In genomic region chr18:48776641-48777025, GRCh38 we compare ENCODE assay signal across 17 cellular contexts.
DNase-seq lines count a peak whose midpoint lies in the region; ATAC-seq and TF ChIP-seq lines count a peak whose summit lies in the region.
"Had no signal": no experiment of that assay in that cellular context is flagged by ENCODE, and none has a peak within 500 bp of the region (broad histone marks: within the 10 kb centered on the region; RNA-seq: fewer than 3 reads in every experiment).

No MANE protein-coding gene starts in this region.

- TF ChIP-seq CTCF in GM23338 (conservative IDR thresholded peaks at IDR 0.05; ENCODE audit: low read depth in 2 of 2) (no peak), mammary epithelial cell (conservative IDR thresholded peaks at IDR 0.05 in 1 of 2, IDR thresholded peaks at IDR 0.05 in 1 of 2; ENCODE audit: extremely low read depth in 1 of 2, insufficient read depth in 1 of 2, low read depth in 1 of 2, low read length in 2 of 2) (no peak)

- no peak overlapping the region for H3K4me3 ChIP-seq in BLaER1
- no peak overlapping the region for H3K4me3 ChIP-seq in GM23338
- no peak overlapping the region for H3K4me3 ChIP-seq in mesenchymal stem cell (ENCODE audit: insufficient read depth in 1 of 2, low read depth in 1 of 2, low read length in 2 of 2)
- no peak overlapping the region for H3K4me3 ChIP-seq in mammary epithelial cell (replicated peaks in 1 of 3; ENCODE audit: insufficient read depth in 1 of 3, low read depth in 2 of 3, low read length in 3 of 3)
- H3K4me3 ChIP-seq: esophagus muscularis mucosa, pancreas, sigmoid colon, uterus had no signal

- dilution Hi-C loops in mammary epithelial cell (cut with HindIII; ENCODE audit: low sequenced_read_pairs) = no loop called here

- H3K27ac ChIP-seq in BLaER1 = no peak overlapping the region; the same call in 1 of the 2 replicates
- H3K27ac ChIP-seq in GM23338 (ENCODE audit: low read depth) = no peak overlapping the region
- H3K27ac ChIP-seq in angular gyrus (ENCODE audit: low read depth, low read length) = peak overlapping the region; percentile 1
- no peak overlapping the region for H3K27ac ChIP-seq in mesenchymal stem cell (ENCODE audit: low read length, poor library complexity, severe bottlenecking)
- no peak overlapping the region for H3K27ac ChIP-seq in mammary epithelial cell (ENCODE audit: insufficient read depth, low read depth, low read length)
- H3K27ac ChIP-seq: pancreas, uterus had no signal

- 21% methylated on average over 6 of the region's 6 CpGs for WGBS in mesenchymal stem cell
- 91% methylated on average over 6 of the region's 6 CpGs for WGBS in mammary epithelial cell (ENCODE audit: low coverage, missing lambda C conversion rate)

- no peaks in the 10 kb centered on the region; the same call in 2 of the 3 replicates for H3K9me3 Mint-ChIP-seq in GM23338
- H3K9me3 Mint-ChIP-seq: activated naive CD4-positive, alpha-beta T cell treated with anti-CD3 and anti-CD28 coated beads, Interleukin-2, amount 50 U/mL, for 24 hours; natural killer cell had no signal

- no peaks in the 10 kb centered on the region; the same call in 2 of the 3 replicates for H3K36me3 Mint-ChIP-seq in GM23338 (ENCODE audit: low read depth)
- H3K36me3 Mint-ChIP-seq: activated CD8-positive, alpha-beta memory T cell treated with anti-CD3 and anti-CD28 coated beads, Interleukin-2, amount 10 ng/mL, durations not matched to agents 7 days and 5 days; activated naive CD4-positive, alpha-beta T cell treated with anti-CD3 and anti-CD28 coated beads, Interleukin-2, amount 50 U/mL, for 24 hours; natural killer cell had no signal

- H3K36me3 ChIP-seq in BLaER1 (peaks cover 3% of the 10 kb centered on the region; the same call in 1 of the 2 replicates), GM23338 (ENCODE audit: insufficient read depth) (no peaks in the 10 kb centered on the region), mesenchymal stem cell (ENCODE audit: control insufficient read depth in 1 of 2, insufficient read depth in 2 of 2, low read depth in 1 of 2, low read length in 2 of 2) (peaks cover 5 to 62% of the 10 kb centered on the region in 2 experiments), mammary epithelial cell (ENCODE audit: insufficient read depth, low read length) (no peaks in the 10 kb centered on the region)
- H3K36me3 ChIP-seq: BE2C, pancreas, sigmoid colon, uterus had no signal

- peak overlapping the region; percentile 90 for H3K4me2 ChIP-seq in BLaER1
- no peak overlapping the region for H3K4me2 ChIP-seq in GM23338
- H3K4me2 ChIP-seq in mesenchymal stem cell (ENCODE audit: low read length, poor library complexity, severe bottlenecking) = no peak overlapping the region
- no peak overlapping the region for H3K4me2 ChIP-seq in mammary epithelial cell (ENCODE audit: insufficient read depth, low read depth, low read length)

- no peak overlapping the region for H3K4me3 Mint-ChIP-seq in GM23338
- H3K4me3 Mint-ChIP-seq: activated CD8-positive, alpha-beta memory T cell treated with anti-CD3 and anti-CD28 coated beads, Interleukin-2, amount 10 ng/mL, durations not matched to agents 7 days and 5 days; activated naive CD4-positive, alpha-beta T cell treated with anti-CD3 and anti-CD28 coated beads, Interleukin-2, amount 50 U/mL, for 24 hours; natural killer cell had no signal

- no peaks in the 10 kb centered on the region for H3F3A ChIP-seq in GM23338 (replicated peaks; ENCODE audit: low read depth)

- H4K91ac ChIP-seq in mesenchymal stem cell (ENCODE audit: low read length) = peak overlapping the region; percentile 29

- H3K27me3 ChIP-seq in BLaER1 = no peaks in the 10 kb centered on the region
- no peaks in the 10 kb centered on the region for H3K27me3 ChIP-seq in GM23338 (ENCODE audit: insufficient read depth)
- H3K27me3 ChIP-seq in mesenchymal stem cell (ENCODE audit: control insufficient read depth in 1 of 2, insufficient read depth in 1 of 2, low read length in 2 of 2) = no peaks in the 10 kb centered on the region
- H3K27me3 ChIP-seq in mammary epithelial cell (ENCODE audit: insufficient read depth, low read length) = no peaks in the 10 kb centered on the region
- H3K27me3 ChIP-seq: BE2C, esophagus muscularis mucosa, pancreas, sigmoid colon, uterus had no signal

- CTCF ChIA-PET in mammary epithelial cell (lab: Charles Lee; ENCODE audit: low non-redundant PET) = interaction anchor here (0.7 kb wide), 1 partner anchor 148 kb away, joined by 3 read pairs; no protein-coding TSS in a partner anchor

- no peak overlapping the region for H3K23ac ChIP-seq in mesenchymal stem cell (ENCODE audit: low read length in 2 of 2)

- H3K27ac Mint-ChIP-seq in GM23338 = no peak overlapping the region
- H3K27ac Mint-ChIP-seq: activated naive CD4-positive, alpha-beta T cell treated with anti-CD3 and anti-CD28 coated beads, Interleukin-2, amount 50 U/mL, for 24 hours had no signal

- peak overlapping the region in 1 of 2 experiments; percentile 83 for H3K18ac ChIP-seq in mesenchymal stem cell (ENCODE audit: low read depth in 1 of 2, low read length in 2 of 2)

- peak overlapping the region; percentile 18 for H2AK5ac ChIP-seq in mesenchymal stem cell (ENCODE audit: low read length, severe bottlenecking)

- H4K8ac ChIP-seq in mesenchymal stem cell (ENCODE audit: low read length) = peak overlapping the region; percentile 84

- no peaks in the 10 kb centered on the region for H3K9me3 ChIP-seq in BLaER1
- H3K9me3 ChIP-seq in mesenchymal stem cell (ENCODE audit: control insufficient read depth, low read length) = no peaks in the 10 kb centered on the region
- no peaks in the 10 kb centered on the region for H3K9me3 ChIP-seq in mammary epithelial cell (replicated peaks; ENCODE audit: insufficient read depth, low read length)
- H3K9me3 ChIP-seq: BE2C, esophagus muscularis mucosa, pancreas, sigmoid colon, uterus had no signal

- intact Hi-C loops in mammary epithelial cell (cut with micrococcal nuclease) = loop anchor here (1.0 to 5.0 kb wide), 4 partner anchors 99 to 266 kb away; no protein-coding TSS in a partner anchor

- H3K4me1 ChIP-seq in BLaER1 = peaks cover 74% of the 10 kb centered on the region
- no peaks in the 10 kb centered on the region for H3K4me1 ChIP-seq in GM23338 (ENCODE audit: insufficient read depth)
- peaks cover 43% of the 10 kb centered on the region for H3K4me1 ChIP-seq in mesenchymal stem cell (ENCODE audit: control insufficient read depth, insufficient read depth, low read depth, low read length)
- peaks cover 7% of the 10 kb centered on the region for H3K4me1 ChIP-seq in mammary epithelial cell (ENCODE audit: insufficient read depth, low read length)

- H3K4ac ChIP-seq in mesenchymal stem cell (ENCODE audit: low read depth in 1 of 2, low read length in 2 of 2) = no peak overlapping the region

- H3K4me1 Mint-ChIP-seq in GM23338 = peaks cover 18% of the 10 kb centered on the region
- H3K4me1 Mint-ChIP-seq: activated naive CD4-positive, alpha-beta T cell treated with anti-CD3 and anti-CD28 coated beads, Interleukin-2, amount 50 U/mL, for 24 hours had no signal

- H3K14ac ChIP-seq in mesenchymal stem cell (ENCODE audit: low read length in 2 of 2) = peak overlapping the region in 1 of 2 experiments; percentile 13

- BruUV-seq in mammary epithelial cell (replicated peaks; lab: Mats Ljungman, UMichigan) = no TSS peak

- H4K20me1 ChIP-seq in BLaER1 (no peaks in the 10 kb centered on the region), GM23338 (replicated peaks; ENCODE audit: insufficient read depth) (no peaks in the 10 kb centered on the region; the same call in none of the 2 replicates), mammary epithelial cell (ENCODE audit: insufficient read depth, low read length) (no peaks in the 10 kb centered on the region)

- H2BK5ac ChIP-seq in mesenchymal stem cell (ENCODE audit: low read depth, low read length, poor library complexity, severe bottlenecking) = no peak overlapping the region

- peaks cover 51% of the 10 kb centered on the region for H3K79me1 ChIP-seq in mesenchymal stem cell (replicated peaks; ENCODE audit: low read length, poor library complexity, severe bottlenecking)

- H2BK12ac ChIP-seq in mesenchymal stem cell (ENCODE audit: low read length in 2 of 2) = peak overlapping the region in 1 of 2 experiments; percentile 4

- H2AFZ ChIP-seq in GM23338 (no peak overlapping the region), mesenchymal stem cell (ENCODE audit: low read depth, low read length) (no peak overlapping the region), mammary epithelial cell (ENCODE audit: low read depth, low read length) (no peak overlapping the region)

- in situ Hi-C loops in mammary epithelial cell (cut with MboI; ENCODE audit: low sequenced_read_pairs in 2 of 2) = no loop called here

- 0 out of 2 replicates have a peak, but pooled peaks cover 3% of the 10 kb centered on the region for H3K79me2 ChIP-seq in GM23338 (replicated peaks; ENCODE audit: insufficient read depth)
- H3K79me2 ChIP-seq in mammary epithelial cell (ENCODE audit: insufficient read depth, low read length) = no peaks in the 10 kb centered on the region

- H3K9ac ChIP-seq in BLaER1 = no peak overlapping the region; the same call in 1 of the 2 replicates
- no peak overlapping the region for H3K9ac ChIP-seq in mesenchymal stem cell (ENCODE audit: low read length)
- no peak overlapping the region for H3K9ac ChIP-seq in mammary epithelial cell (ENCODE audit: insufficient read depth, low read length)

- peaks cover 10% of the 10 kb centered on the region for H3K27me3 Mint-ChIP-seq in GM23338 (ENCODE audit: insufficient read depth, low read depth, poor library complexity)
- H3K27me3 Mint-ChIP-seq: activated CD8-positive, alpha-beta memory T cell treated with anti-CD3 and anti-CD28 coated beads, Interleukin-2, amount 10 ng/mL, durations not matched to agents 7 days and 5 days; activated naive CD4-positive, alpha-beta T cell treated with anti-CD3 and anti-CD28 coated beads, Interleukin-2, amount 50 U/mL, for 24 hours had no signal

- ATAC-seq in GM23338 (peak; percentile 26), GM18519 (IDR thresholded peaks at IDR 0.05; ENCODE audit: low FRiP score, unreplicated experiment) (no peak)

- H3K9me2 ChIP-seq in GM23338 (ENCODE audit: insufficient read depth) = peaks cover 4% of the 10 kb centered on the region; the same call in 1 of the 2 replicates

- no peak overlapping the region for H2BK15ac ChIP-seq in mesenchymal stem cell (ENCODE audit: low read depth, poor library complexity, severe bottlenecking)

- DNase-seq in GM23338 (ENCODE audit: low spot score) = no peak
- peak; percentile 62 for DNase-seq in mesenchymal stem cell
- no peak for DNase-seq in mammary epithelial cell
- DNase-seq in SHP77 (lab: John Stamatoyannopoulos, UW) = no peak
- no peak for DNase-seq in activated CD4-positive, alpha-beta T cell treated with anti-CD3 and anti-CD28 coated beads, Interleukin-2, amount 50 U/mL, for 4 hours
- DNase-seq: cerebellar nuclear complex had no signal

- H2BK120ac ChIP-seq in mesenchymal stem cell (ENCODE audit: low read depth, low read length) = peak overlapping the region; percentile 36

TF ChIP-seq in GM23338, 12 proteins besides CTCF, POLR2A, EP300 and RAD21:
- TF ChIP-seq ZNF331 (CRISPR knock-in tag; IDR thresholded peaks at IDR 0.05; ENCODE audit: low read depth) = no peak
- no peak for TF ChIP-seq EZH2 (IDR thresholded peaks at IDR 0.05; ENCODE audit: low read depth, unreplicated experiment)
- no peak for TF ChIP-seq JUNB (IDR thresholded peaks at IDR 0.05; ENCODE audit: unreplicated experiment)
- TF ChIP-seq STAT1 (IDR thresholded peaks at IDR 0.05; ENCODE audit: unreplicated experiment) = no peak
- no peak for TF ChIP-seq CREB1 (CRISPR knock-in tag; IDR thresholded peaks at IDR 0.05; ENCODE audit: low read depth)
